In genomic region chr1:173868266-173869107, GRCh38 we compare ENCODE assay signal across 8 cellular contexts. TPM values are rescaled to one million over a fixed set of nuclear protein-coding genes. Genes with fewer than 3 reads are reported as not detected.
DNase-seq lines count a peak whose midpoint lies in the region; ATAC-seq and TF ChIP-seq lines count a peak whose summit lies in the region.

Gene ZBTB37 (plus strand): TSS chr1:173868380. CDS start chr1:173870226, 1,846 bp downstream.

- H4K20me1 ChIP-seq in PC-9 (ENCODE audit: insufficient read depth): peaks cover 36% of the 10 kb centered on the region

- CTCF ChIA-PET in PC-9 (lab: Charles Lee): interaction anchor here (0.6 kb wide), 1 partner anchor 155 kb away, joined by 7 read pairs; no protein-coding TSS in a partner anchor

- H3K27ac ChIP-seq in PC-9 (peak within 1 kb of the TSS; percentile 91), esophagus muscularis mucosa (replicated peaks in 1 of 4) (peak within 1 kb of the TSS; percentile 92 to 99 (median 97))

- TF ChIP-seq POLR2A in esophagus muscularis mucosa (IDR thresholded peaks at IDR 0.05; ENCODE audit: low read depth): no peak

- H3K4me3 ChIP-seq in PC-9: peak within 1 kb of the TSS; percentile 95
- peak within 1 kb of the TSS; percentile 92 to 99 (median 96) for H3K4me3 ChIP-seq in esophagus muscularis mucosa

- intact Hi-C loops in PC-9 (cut with micrococcal nuclease; ENCODE audit: unreplicated experiment) (loop anchor here (1.0 to 10.0 kb wide), 10 partner anchors 44 to 1334 kb away; partner anchors contain the start of genes CACYBP, CENPL, DARS2 and KLHL20), esophagus muscularis mucosa (cut with DNase I) (loop anchor here (5.0 kb wide), 2 partner anchors 154 to 436 kb away; partner anchors contain the start of gene RC3H1), natural killer cell (cut with micrococcal nuclease) (loop anchor here (2.0 to 10.0 kb wide), 3 partner anchors 154 to 348 kb away; partner anchors contain the start of gene RC3H1)

- no peaks in the 10 kb centered on the region for H3K27me3 Mint-ChIP-seq in activated T-cell treated with anti-CD3 and anti-CD28 coated beads, Interleukin-2, amount 50 U/mL, for 24 hours
- H3K27me3 Mint-ChIP-seq in natural killer cell (ENCODE audit: low read depth in 2 of 2): no peaks in the 10 kb centered on the region

- TF ChIP-seq CTCF in PC-9 (conservative IDR thresholded peaks at IDR 0.05): no peak; the same call in 1 of the 2 replicates
- TF ChIP-seq CTCF in esophagus muscularis mucosa (IDR thresholded peaks at IDR 0.05): no peak
- TF ChIP-seq CTCF in natural killer cell (IDR thresholded peaks at IDR 0.05): no peak

- peak within 1 kb of the TSS; percentile 79 for H2AFZ ChIP-seq in PC-9

- DNase-seq in DMS 273 (lab: John Stamatoyannopoulos, UW; ENCODE audit: unreplicated experiment) (peak; percentile 96), KG1 (lab: John Stamatoyannopoulos, UW) (peak; percentile 57), PC-9 (peak; percentile 79 to 99), esophagus muscularis mucosa (ENCODE audit: extremely low spot score) (peak; percentile 94), natural killer cell (peak; percentile 62)
- peak; percentile 96 for DNase-seq in activated T-cell treated with anti-CD3 and anti-CD28 coated beads, Interleukin-2, amount 50 U/mL, for 24 hours
- DNase-seq in stimulated activated naive CD4-positive, alpha-beta T cell (lab: John Stamatoyannopoulos, UW): peak; percentile 84 to 96 (median 92)

- POLR2A ChIA-PET in PC-9 (lab: Charles Lee; ENCODE audit: unreplicated experiment): interaction anchor here (0.5 to 1.0 kb wide), 11 partner anchors 20 to 1122 kb away, joined by 3 to 5 read pairs (median 3); partner anchors contain the start of genes KLHL20 and RC3H1

- ATAC-seq in GM21723 (IDR thresholded peaks at IDR 0.05; ENCODE audit: unreplicated experiment) (peak; percentile 61), natural killer cell (peak; percentile 20 to 43 (median 25))

- H3K27me3 ChIP-seq in PC-9 (ENCODE audit: insufficient read depth, low read depth): no peaks in the 10 kb centered on the region
- no peaks in the 10 kb centered on the region for H3K27me3 ChIP-seq in esophagus muscularis mucosa

- H3K4me1 Mint-ChIP-seq in activated T-cell treated with anti-CD3 and anti-CD28 coated beads, Interleukin-2, amount 50 U/mL, for 24 hours (ENCODE audit: low read depth): peaks cover 68% of the 10 kb centered on the region
- H3K4me1 Mint-ChIP-seq in natural killer cell: peaks cover 82 to 83% of the 10 kb centered on the region in 2 donors

- H3F3A ChIP-seq in PC-9 (ENCODE audit: insufficient read depth, low read depth): peaks cover 46% of the 10 kb centered on the region

- peaks cover 37% of the 10 kb centered on the region for H3K4me1 ChIP-seq in PC-9 (replicated peaks; ENCODE audit: insufficient read depth)
- peaks cover 25 to 60% (median 53%) of the 10 kb centered on the region in 4 donors for H3K4me1 ChIP-seq in esophagus muscularis mucosa

- H3K27ac Mint-ChIP-seq in activated T-cell treated with anti-CD3 and anti-CD28 coated beads, Interleukin-2, amount 50 U/mL, for 24 hours: peak within 1 kb of the TSS; percentile 100
- H3K27ac Mint-ChIP-seq in natural killer cell: peak within 1 kb of the TSS; percentile 91 to 97

- no peaks in the 10 kb centered on the region for H3K9me3 Mint-ChIP-seq in activated T-cell treated with anti-CD3 and anti-CD28 coated beads, Interleukin-2, amount 50 U/mL, for 24 hours
- no peaks in the 10 kb centered on the region for H3K9me3 Mint-ChIP-seq in natural killer cell

- H3K4me3 Mint-ChIP-seq in activated T-cell treated with anti-CD3 and anti-CD28 coated beads, Interleukin-2, amount 50 U/mL, for 24 hours: peak within 1 kb of the TSS; percentile 97
- H3K4me3 Mint-ChIP-seq in natural killer cell: peak within 1 kb of the TSS; percentile 98

- TSS peak; percentile 54 for BruUV-seq in PC-9 (replicated peaks; lab: Mats Ljungman, UMichigan)

- H3K9me3 ChIP-seq in PC-9 (ENCODE audit: insufficient read depth, low read depth): no peaks in the 10 kb centered on the region
- H3K9me3 ChIP-seq in esophagus muscularis mucosa: no peaks in the 10 kb centered on the region

- H3K36me3 ChIP-seq in PC-9 (ENCODE audit: low read depth) (peaks cover 41% of the 10 kb centered on the region), esophagus muscularis mucosa (peaks cover 23 to 60% (median 31%) of the 10 kb centered on the region in 4 donors)

- 0% methylated on average over 10 of the region's 54 CpGs for WGBS in esophagus muscularis mucosa

- peak within 1 kb of the TSS; percentile 96 for H3K4me2 ChIP-seq in PC-9

- H3K79me2 ChIP-seq in PC-9 (ENCODE audit: low read depth): peaks cover 34% of the 10 kb centered on the region

- no peak for TF ChIP-seq EP300 in esophagus muscularis mucosa (IDR thresholded peaks at IDR 0.05)

- peaks cover 74% of the 10 kb centered on the region for H3K36me3 Mint-ChIP-seq in activated T-cell treated with anti-CD3 and anti-CD28 coated beads, Interleukin-2, amount 50 U/mL, for 24 hours (ENCODE audit: low read depth)
- peaks cover 32% of the 10 kb centered on the region for H3K36me3 Mint-ChIP-seq in natural killer cell

- no peaks in the 10 kb centered on the region for H3K9me2 ChIP-seq in PC-9 (ENCODE audit: insufficient read depth)

RNA-seq across cellular contexts. Expression of gene ZBTB37, which starts in this region (rescaled TPM):
- 7.4 and 8.3 TPM in 2 replicates for total RNA-seq in PC-9 (2021)
- total RNA-seq in esophagus muscularis mucosa: 1 to 10 TPM; 6.1 to 9.3 (median 7.0) TPM
- 10 to 100 TPM; 38.2 to 47.3 (median 39.8) TPM for total RNA-seq in natural killer cell

Comparison
In these comparisons a context has a peak if more than half of its experiments do, and no peak if none do; other contexts are left out.
1. Peak in every context shown above with its lines: DNase-seq, ATAC-seq, H3K4me3 ChIP-seq and H3K27ac ChIP-seq.